19 cellular contexts compared by ENCODE assay signal in genomic region chr17:78802008-78802407, GRCh38.
"Had no signal": no experiment of that assay in that cellular context is flagged by ENCODE, and none has a peak within 500 bp of the region (broad histone marks: within the 10 kb centered on the region; RNA-seq: fewer than 3 reads in every experiment).

No MANE protein-coding gene starts in this region.

- H3K27ac ChIP-seq: heart right ventricle, lower lobe of right lung, upper lobe of right lung, VCaP had no signal

- H3K4me3 ChIP-seq: heart right ventricle, lower lobe of right lung, upper lobe of right lung had no signal

- DNase-seq: activated CD4-positive, alpha-beta T cell treated with anti-CD3 and anti-CD28 coated beads, Interleukin-2, amount 50 U/mL, for 1 hour; activated effector memory CD4-positive, alpha-beta T cell treated with anti-CD3 and anti-CD28 coated beads, Interleukin-2, amount 50 U/mL, for 16 hours; amygdala; cortex of kidney; heart right ventricle; lower lobe of right lung; mesendoderm; naive B cell; occipital lobe; posterior cingulate gyrus; stimulated activated CD4-positive, alpha-beta T cell treated with anti-CD3 and anti-CD28 coated beads, Interleukin-2, amount 100 ng/mL, for 48 hours; stimulated activated CD8-positive, alpha-beta memory T cell treated with anti-CD3 and anti-CD28 coated beads, Interleukin-4, amount 100 ng/mL, for 48 hours; stimulated activated naive CD4-positive, alpha-beta T cell; upper lobe of right lung had no signal

- H3K27me3 ChIP-seq: heart right ventricle, upper lobe of right lung had no signal

- ATAC-seq: activated CD4-positive, CD25-positive, alpha-beta regulatory T cell treated with anti-CD3 and anti-CD28 coated beads, Interleukin-2, amount 50 U/mL, for 24 hours; heart right ventricle; lower lobe of right lung; SK-N-SH treated with all-trans-retinoic acid at 6 μM for 48 hours; upper lobe of right lung had no signal

- H3K9me3 Mint-ChIP-seq: naive B cell; T-helper 2 cell treated with Interferon-gamma antibody and Interleukin-4, amounts not matched to agents 5 μg/mL and 100 μg/mL, for 36 hours had no signal

- H3K4me3 Mint-ChIP-seq: T-helper 2 cell treated with Interferon-gamma antibody and Interleukin-4, amounts not matched to agents 5 μg/mL and 100 μg/mL, for 36 hours had no signal

- FAIRE-seq: keratinocyte had no signal

- H3K27me3 Mint-ChIP-seq: naive B cell had no signal

- H3K9me3 ChIP-seq: heart right ventricle, lower lobe of right lung, upper lobe of right lung had no signal
